ENCODE assay signal across 1 cellular context in genomic region chr4:91092398-91092955, GRCh38.
TF ChIP-seq lines count a peak whose summit lies in the region.

No MANE protein-coding gene starts in this region.

TF ChIP-seq in H1, 55 proteins besides CTCF, POLR2A, EP300 and RAD21:
- no peak for TF ChIP-seq GTF2F1 (IDR thresholded peaks at IDR 0.05; ENCODE audit: borderline replicate concordance, low read depth, low read length)
- TF ChIP-seq KDM4A (IDR thresholded peaks at IDR 0.05; ENCODE audit: low read depth, low read length, severe bottlenecking), result no peak
- TF ChIP-seq KDM5A (IDR thresholded peaks at IDR 0.05; ENCODE audit: low read length), result no peak
- no peak for TF ChIP-seq POU5F1 (IDR thresholded peaks at IDR 0.05; ENCODE audit: low read depth, low read length)
- TF ChIP-seq BACH1 (IDR thresholded peaks at IDR 0.05; ENCODE audit: low read length), result no peak
- TF ChIP-seq CREB1 (IDR thresholded peaks at IDR 0.05), result no peak
- TF ChIP-seq TBP (IDR thresholded peaks at IDR 0.05; ENCODE audit: low read depth, low read length), result no peak
- no peak for TF ChIP-seq CTBP2 (IDR thresholded peaks at IDR 0.05; ENCODE audit: borderline replicate concordance, insufficient read depth, insufficient read length, low read length)
- no peak for TF ChIP-seq CBX5 (IDR thresholded peaks at IDR 0.05; ENCODE audit: low read depth, low read length)
- no peak for TF ChIP-seq E2F6 (IDR thresholded peaks at IDR 0.05)
- TF ChIP-seq RNF2 (IDR thresholded peaks at IDR 0.05; ENCODE audit: borderline replicate concordance, low read depth, low read length, missing control alignments, poor library complexity, severe bottlenecking), result no peak
- no peak for TF ChIP-seq SUZ12 (IDR thresholded peaks at IDR 0.05; ENCODE audit: low read length)
- no peak for TF ChIP-seq CEBPB (IDR thresholded peaks at IDR 0.05; ENCODE audit: low read depth, low read length)
- no peak for TF ChIP-seq SRF (IDR thresholded peaks at IDR 0.05; ENCODE audit: low read depth, low read length)
- TF ChIP-seq JUND (IDR thresholded peaks at IDR 0.05; ENCODE audit: low read length), result no peak
- TF ChIP-seq CHD2 (IDR thresholded peaks at IDR 0.05; ENCODE audit: low read length), result no peak
- no peak for TF ChIP-seq BRCA1 (IDR thresholded peaks at IDR 0.05; ENCODE audit: low read depth, low read length)
- TF ChIP-seq ASH2L (IDR thresholded peaks at IDR 0.05; ENCODE audit: low read length), result no peak
